15 cellular contexts compared by ENCODE assay signal in the genomic region with DNA sequence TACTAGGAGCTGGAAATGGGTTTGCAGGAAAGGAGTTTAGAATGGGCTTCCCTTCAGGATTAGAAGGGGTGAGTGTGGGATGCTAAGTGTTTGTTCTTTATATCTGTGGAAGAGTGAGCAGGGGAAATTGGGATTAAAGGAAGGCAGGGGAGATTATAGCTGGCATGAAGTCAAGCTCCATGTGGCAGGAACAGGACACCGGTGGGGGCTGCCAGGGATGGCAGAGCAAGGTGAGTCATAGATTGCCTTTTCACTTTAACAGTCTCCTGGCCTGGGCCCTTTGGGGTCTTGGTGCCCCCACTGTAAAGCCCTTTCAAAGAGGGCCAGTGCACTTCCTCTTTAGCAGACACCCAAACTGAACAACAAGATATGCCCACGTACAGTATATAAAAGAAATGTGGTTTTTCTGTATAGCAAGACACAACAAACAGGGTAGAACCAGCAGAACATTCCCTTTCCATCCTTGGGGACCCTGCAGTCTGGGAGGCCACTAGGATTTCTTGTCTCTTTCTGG.
"Had no signal": no experiment of that assay in that cellular context is flagged by ENCODE, and none has a peak within 500 bp of the region (broad histone marks: within the 10 kb centered on the region; RNA-seq: fewer than 3 reads in every experiment).

No MANE protein-coding gene starts in this region.

- H3K9me3 ChIP-seq: gastrocnemius medialis, lower lobe of right lung, ovary, spleen, thoracic aorta, tibial nerve, upper lobe of left lung, uterus had no signal

- DNase-seq: spleen had no signal

- H3K4me1 ChIP-seq: lower lobe of right lung, spleen, uterus had no signal

- H3K27ac ChIP-seq: epithelial cell of prostate, gastrocnemius medialis, lower lobe of right lung, ovary, skin epidermis, spleen, thoracic aorta, tibial nerve, upper lobe of left lung, uterus had no signal

- H3K36me3 ChIP-seq: gastrocnemius medialis, lower lobe of right lung, ovary, spleen, thoracic aorta, tibial nerve, upper lobe of left lung, uterus had no signal

- H3K4me1 Mint-ChIP-seq: endodermal cell; naive thymus-derived CD8-positive, alpha-beta T cell had no signal

- H3K27me3 ChIP-seq: dorsolateral prefrontal cortex, gastrocnemius medialis, ovary, upper lobe of left lung, uterus had no signal

- H3K36me3 Mint-ChIP-seq: naive thymus-derived CD8-positive, alpha-beta T cell; stimulated activated memory B cell treated with anti-CD40 and anti-IgM and Interleukin-4, amounts not matched to agents 10 μg/mL and 1 μg/mL and 100 μg/mL, for 72 hours had no signal

- H3K4me3 Mint-ChIP-seq: endodermal cell; naive thymus-derived CD8-positive, alpha-beta T cell; nephron progenitor cell; stimulated activated memory B cell treated with anti-CD40 and anti-IgM and Interleukin-4, amounts not matched to agents 10 μg/mL and 1 μg/mL and 100 μg/mL, for 72 hours had no signal

- H3K4me3 ChIP-seq: dorsolateral prefrontal cortex, gastrocnemius medialis, lower lobe of right lung, ovary, skin epidermis, spleen, thoracic aorta, tibial nerve, upper lobe of left lung, uterus had no signal

- H3K9me3 Mint-ChIP-seq: endodermal cell; naive thymus-derived CD8-positive, alpha-beta T cell; nephron progenitor cell; stimulated activated memory B cell treated with anti-CD40 and anti-IgM and Interleukin-4, amounts not matched to agents 10 μg/mL and 1 μg/mL and 100 μg/mL, for 72 hours had no signal

- H3K27ac Mint-ChIP-seq: endodermal cell; nephron progenitor cell; stimulated activated memory B cell treated with anti-CD40 and anti-IgM and Interleukin-4, amounts not matched to agents 10 μg/mL and 1 μg/mL and 100 μg/mL, for 72 hours had no signal
